Comparison of ENCODE assay signal across 14 cellular contexts in the genomic region with DNA sequence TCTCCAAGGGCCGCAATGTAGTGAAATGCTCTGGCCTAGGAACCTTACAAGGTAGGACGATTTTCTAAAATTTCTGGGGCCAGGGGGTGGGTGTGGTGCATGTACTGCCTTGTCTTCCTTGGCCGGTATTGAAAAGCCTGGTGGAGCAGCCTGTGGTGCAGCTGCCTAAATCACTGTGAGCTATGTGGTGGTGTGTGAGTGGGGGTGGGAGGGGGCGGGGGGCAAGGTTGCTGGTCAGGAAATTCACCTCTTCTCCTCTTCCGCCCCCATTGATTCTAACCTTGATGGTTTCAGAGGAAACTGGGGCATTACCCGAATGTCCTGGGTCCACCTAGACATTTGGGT.
DNase-seq lines count a peak whose midpoint lies in the region; ATAC-seq and TF ChIP-seq lines count a peak whose summit lies in the region.
"Had no signal": no experiment of that assay in that cellular context is flagged by ENCODE, and none has a peak within 500 bp of the region (broad histone marks: within the 10 kb centered on the region; RNA-seq: fewer than 3 reads in every experiment).

No MANE protein-coding gene starts in this region.

- no peak overlapping the region for H3K27ac ChIP-seq in BLaER1 treated with 17β-estradiol and CSF1 and Interleukin-3, amounts not matched to agents 10 nM and 100 nM
- H3K27ac ChIP-seq in ascending aorta (no peak overlapping the region), transverse colon (no peak overlapping the region)
- H3K27ac ChIP-seq: adrenal gland had no signal

- H3K27ac Mint-ChIP-seq in nephron progenitor cell = peak overlapping the region; percentile 96
- H3K27ac Mint-ChIP-seq in stimulated activated naive B cell treated with anti-CD40 and anti-IgM and Interleukin-4, amounts not matched to agents 10 μg/mL and 1 μg/mL and 100 μg/mL, for 72 hours = no peak overlapping the region
- H3K27ac Mint-ChIP-seq: naive thymus-derived CD4-positive, alpha-beta T cell had no signal

- H3K27me3 ChIP-seq in BLaER1 treated with 17β-estradiol and CSF1 and Interleukin-3, amounts not matched to agents 10 nM and 100 nM = no peaks in the 10 kb centered on the region
- H3K27me3 ChIP-seq in ascending aorta = no peaks in the 10 kb centered on the region
- H3K27me3 ChIP-seq in transverse colon = no peaks in the 10 kb centered on the region

- no peaks in the 10 kb centered on the region for H4K20me1 ChIP-seq in BLaER1 treated with 17β-estradiol and CSF1 and Interleukin-3, amounts not matched to agents 10 nM and 100 nM

- TF ChIP-seq CTCF in ascending aorta (IDR thresholded peaks at IDR 0.05) = no peak
- TF ChIP-seq CTCF in fibroblast of pulmonary artery (IDR thresholded peaks at IDR 0.05; ENCODE audit: low read length, missing control alignments) = no peak
- no peak for TF ChIP-seq CTCF in nephron progenitor cell (IDR thresholded peaks at IDR 0.05)
- TF ChIP-seq CTCF in transverse colon (IDR thresholded peaks at IDR 0.05) = no peak

- 59% methylated on average over 6 of the region's 6 CpGs; no CpG with 5 or more reads in 1 of the 2 donors for WGBS in transverse colon (ENCODE audit: low coverage in 1 of 2), 2 donors

- intact Hi-C loops in ascending aorta (cut with DNase I) (no loop called here), transverse colon (cut with DNase I; ENCODE audit: low total_unique reads) (no loop called here)

- no peaks in the 10 kb centered on the region for H3K36me3 ChIP-seq in BLaER1 treated with 17β-estradiol and CSF1 and Interleukin-3, amounts not matched to agents 10 nM and 100 nM
- H3K36me3 ChIP-seq in ascending aorta = no peaks in the 10 kb centered on the region
- H3K36me3 ChIP-seq in transverse colon = no peaks in the 10 kb centered on the region
- H3K36me3 ChIP-seq: adrenal gland had no signal

- H3K4me3 Mint-ChIP-seq in nephron progenitor cell = peak overlapping the region; percentile 89
- no peak overlapping the region for H3K4me3 Mint-ChIP-seq in stimulated activated naive B cell treated with anti-CD40 and anti-IgM and Interleukin-4, amounts not matched to agents 10 μg/mL and 1 μg/mL and 100 μg/mL, for 72 hours
- H3K4me3 Mint-ChIP-seq: HFFc6; naive thymus-derived CD4-positive, alpha-beta T cell had no signal

- ATAC-seq in stimulated activated naive B cell treated with anti-CD40 and anti-IgM and Interleukin-4, amounts not matched to agents 10 μg/mL and 1 μg/mL and 100 μg/mL, for 72 hours (replicated peaks) = no peak
- ATAC-seq: naive thymus-derived CD4-positive, alpha-beta T cell had no signal

- H3K9me3 Mint-ChIP-seq in nephron progenitor cell = no peaks in the 10 kb centered on the region
- no peaks in the 10 kb centered on the region for H3K9me3 Mint-ChIP-seq in stimulated activated naive B cell treated with anti-CD40 and anti-IgM and Interleukin-4, amounts not matched to agents 10 μg/mL and 1 μg/mL and 100 μg/mL, for 72 hours
- H3K9me3 Mint-ChIP-seq: HFFc6; naive thymus-derived CD4-positive, alpha-beta T cell had no signal

- H3K4me2 ChIP-seq in BLaER1 treated with 17β-estradiol and CSF1 and Interleukin-3, amounts not matched to agents 10 nM and 100 nM = peak overlapping the region in 9 of 11 experiments; percentile 21 to 81 (median 53); a peak in 16 of 22 replicates

- H3K9ac ChIP-seq in BLaER1 treated with 17β-estradiol and CSF1 and Interleukin-3, amounts not matched to agents 10 nM and 100 nM = no peak overlapping the region; a peak in 1 of 22 replicates

- peaks cover 0 to 42% (median 18%) of the 10 kb centered on the region in 10 experiments; a peak in 15 of 20 replicates for H3K4me1 ChIP-seq in BLaER1 treated with 17β-estradiol and CSF1 and Interleukin-3, amounts not matched to agents 10 nM and 100 nM
- peaks cover 6 to 22% of the 10 kb centered on the region in 2 donors for H3K4me1 ChIP-seq in ascending aorta
- H3K4me1 ChIP-seq in transverse colon = peaks cover 0 to 10% (median 5%) of the 10 kb centered on the region in 4 donors
- H3K4me1 ChIP-seq: adrenal gland had no signal

- in situ Hi-C loops in transverse colon (cut with MboI; ENCODE audit: low pct_ligation_motif_present in 1 of 4, low pct_unique_long_range_greater_than_20kb in 1 of 4, low sequenced_read_pairs in 3 of 4) = no loop called here

- H3K4me1 Mint-ChIP-seq in nephron progenitor cell = peaks cover 47% of the 10 kb centered on the region
- H3K4me1 Mint-ChIP-seq in stimulated activated naive B cell treated with anti-CD40 and anti-IgM and Interleukin-4, amounts not matched to agents 10 μg/mL and 1 μg/mL and 100 μg/mL, for 72 hours = no peaks in the 10 kb centered on the region
- H3K4me1 Mint-ChIP-seq: naive thymus-derived CD4-positive, alpha-beta T cell had no signal

- H3K4me3 ChIP-seq in BLaER1 treated with 17β-estradiol and CSF1 and Interleukin-3, amounts not matched to agents 10 nM and 100 nM = no peak overlapping the region; a peak in 1 of 20 replicates
- peak overlapping the region; percentile 18 to 46 for H3K4me3 ChIP-seq in ascending aorta
- peak overlapping the region; percentile 13 for H3K4me3 ChIP-seq in fibroblast of pulmonary artery (replicated peaks; ENCODE audit: low read depth, low read length)
- H3K4me3 ChIP-seq in transverse colon = no peak overlapping the region
- H3K4me3 ChIP-seq: adrenal gland had no signal

- TF ChIP-seq POLR2A in transverse colon (IDR thresholded peaks at IDR 0.05) = no peak

- no peaks in the 10 kb centered on the region for H3K9me3 ChIP-seq in BLaER1 treated with 17β-estradiol and CSF1 and Interleukin-3, amounts not matched to agents 10 nM and 100 nM (replicated peaks in 1 of 11)
- no peaks in the 10 kb centered on the region for H3K9me3 ChIP-seq in ascending aorta
- H3K9me3 ChIP-seq in transverse colon = no peaks in the 10 kb centered on the region
- H3K9me3 ChIP-seq: adrenal gland had no signal

- no peak for TF ChIP-seq EP300 in transverse colon (IDR thresholded peaks at IDR 0.05; ENCODE audit: low read depth)

- H3K36me3 Mint-ChIP-seq in nephron progenitor cell (ENCODE audit: low read depth) = no peaks in the 10 kb centered on the region
- H3K36me3 Mint-ChIP-seq in stimulated activated naive B cell treated with anti-CD40 and anti-IgM and Interleukin-4, amounts not matched to agents 10 μg/mL and 1 μg/mL and 100 μg/mL, for 72 hours = no peaks in the 10 kb centered on the region
- H3K36me3 Mint-ChIP-seq: naive thymus-derived CD4-positive, alpha-beta T cell had no signal

- peaks cover 4% of the 10 kb centered on the region for H3K27me3 Mint-ChIP-seq in nephron progenitor cell (ENCODE audit: low read depth, poor library complexity)
- no peaks in the 10 kb centered on the region for H3K27me3 Mint-ChIP-seq in stimulated activated naive B cell treated with anti-CD40 and anti-IgM and Interleukin-4, amounts not matched to agents 10 μg/mL and 1 μg/mL and 100 μg/mL, for 72 hours

- no peak for DNase-seq in ascending aorta (ENCODE audit: low spot score in 2 of 2)
- no peak for DNase-seq in fibroblast of pulmonary artery (ENCODE audit: low read depth)
- no peak for DNase-seq in nephron progenitor cell
- DNase-seq in transverse colon = no peak
- no peak for DNase-seq in DMS153 treated with DMSO at 0.1 percent for 48 hours (lab: John Stamatoyannopoulos, UW; ENCODE audit: unreplicated experiment)
- DNase-seq in NAMALWA (ENCODE audit: low spot score) = no peak
- no peak for DNase-seq in stimulated activated naive B cell treated with anti-CD40 and anti-IgM and Interleukin-4, amounts not matched to agents 10 μg/mL and 1 μg/mL and 100 μg/mL, for 72 hours
- DNase-seq: activated CD4-positive, CD25-positive, alpha-beta regulatory T cell; activated T-cell treated with anti-CD3 and anti-CD28 coated beads for 4 hours; adrenal gland; HFFc6; naive thymus-derived CD4-positive, alpha-beta T cell; NCI-H1417 treated with DMSO at 0.1 percent for 48 hours had no signal

Comparison
In these comparisons a context has a peak if more than half of its experiments do, and no peak if none do; other contexts are left out.
1. H3K4me3 ChIP-seq: peak in ascending aorta (2 of 2) and fibroblast of pulmonary artery (single experiment); none in BLaER1 treated with 17β-estradiol and CSF1 and Interleukin-3, amounts not matched to agents 10 nM and 100 nM (0 of 10) and transverse colon (0 of 4).